In genomic region chr6:14692208-14692607, GRCh38 we compare ENCODE assay signal across 16 cellular contexts.
"Had no signal": no experiment of that assay in that cellular context is flagged by ENCODE, and none has a peak within 500 bp of the region (broad histone marks: within the 10 kb centered on the region; RNA-seq: fewer than 3 reads in every experiment).

No MANE protein-coding gene starts in this region.

- H3K4me3 Mint-ChIP-seq: naive B cell; nephron progenitor cell; stimulated activated effector memory CD8-positive, alpha-beta T cell treated with anti-CD3 and anti-CD28 coated beads, Interleukin-12 subunit alpha, Interleukin-12 subunit beta, amount 100 ng/mL, for 72 hours had no signal

- DNase-seq: effector CD8-positive, alpha-beta T cell; heart left ventricle; hippocampal formation; left colon; mesendoderm; naive B cell; nephron progenitor cell; psoas muscle; retina; right lobe of liver; stimulated activated CD4-positive, alpha-beta T cell treated with anti-CD3 and anti-CD28 coated beads, Interleukin-4, amount 100 ng/mL, for 1 hour; stimulated activated CD8-positive, alpha-beta memory T cell treated with anti-CD3 and anti-CD28 coated beads, Interleukin-4, amount 100 ng/mL, for 48 hours; stimulated activated naive CD8-positive, alpha-beta T cell treated with anti-CD3 and anti-CD28 coated beads, Interleukin-15, Interleukin-2, amounts not matched to agents 100 U/mL and 50 U/mL, for 24 hours had no signal

- H3K27ac Mint-ChIP-seq: naive B cell; nephron progenitor cell; stimulated activated effector memory CD8-positive, alpha-beta T cell treated with anti-CD3 and anti-CD28 coated beads, Interleukin-12 subunit alpha, Interleukin-12 subunit beta, amount 100 ng/mL, for 72 hours had no signal

- ATAC-seq: heart left ventricle; left colon; psoas muscle; right lobe of liver; stimulated activated effector memory CD8-positive, alpha-beta T cell treated with anti-CD3 and anti-CD28 coated beads, Interleukin-12 subunit alpha, Interleukin-12 subunit beta, amount 100 ng/mL, for 72 hours; stimulated activated naive CD8-positive, alpha-beta T cell treated with anti-CD3 and anti-CD28 coated beads, Interleukin-15, Interleukin-2, amounts not matched to agents 100 U/mL and 50 U/mL, for 24 hours had no signal

- H3K36me3 ChIP-seq: heart left ventricle, right lobe of liver, tibial nerve had no signal

- H3K9me3 ChIP-seq: heart left ventricle, psoas muscle, right lobe of liver, tibial nerve had no signal

- H3K4me1 ChIP-seq: psoas muscle, right lobe of liver, tibial nerve had no signal

- H3K4me1 Mint-ChIP-seq: stimulated activated effector memory CD8-positive, alpha-beta T cell treated with anti-CD3 and anti-CD28 coated beads, Interleukin-12 subunit alpha, Interleukin-12 subunit beta, amount 100 ng/mL, for 72 hours had no signal

- H3K36me3 Mint-ChIP-seq: naive B cell; stimulated activated effector memory CD8-positive, alpha-beta T cell treated with anti-CD3 and anti-CD28 coated beads, Interleukin-12 subunit alpha, Interleukin-12 subunit beta, amount 100 ng/mL, for 72 hours had no signal

- H3K4me3 ChIP-seq: coronary artery, heart left ventricle, psoas muscle, right lobe of liver, tibial nerve had no signal

- H3K27me3 Mint-ChIP-seq: naive B cell had no signal

- H3K27me3 ChIP-seq: heart left ventricle, right lobe of liver, tibial nerve had no signal

- H3K27ac ChIP-seq: coronary artery, heart left ventricle, psoas muscle, right lobe of liver, tibial nerve had no signal

- H3K9me3 Mint-ChIP-seq: nephron progenitor cell; stimulated activated effector memory CD8-positive, alpha-beta T cell treated with anti-CD3 and anti-CD28 coated beads, Interleukin-12 subunit alpha, Interleukin-12 subunit beta, amount 100 ng/mL, for 72 hours had no signal
